8 cellular contexts compared by ENCODE assay signal in the genomic region with DNA sequence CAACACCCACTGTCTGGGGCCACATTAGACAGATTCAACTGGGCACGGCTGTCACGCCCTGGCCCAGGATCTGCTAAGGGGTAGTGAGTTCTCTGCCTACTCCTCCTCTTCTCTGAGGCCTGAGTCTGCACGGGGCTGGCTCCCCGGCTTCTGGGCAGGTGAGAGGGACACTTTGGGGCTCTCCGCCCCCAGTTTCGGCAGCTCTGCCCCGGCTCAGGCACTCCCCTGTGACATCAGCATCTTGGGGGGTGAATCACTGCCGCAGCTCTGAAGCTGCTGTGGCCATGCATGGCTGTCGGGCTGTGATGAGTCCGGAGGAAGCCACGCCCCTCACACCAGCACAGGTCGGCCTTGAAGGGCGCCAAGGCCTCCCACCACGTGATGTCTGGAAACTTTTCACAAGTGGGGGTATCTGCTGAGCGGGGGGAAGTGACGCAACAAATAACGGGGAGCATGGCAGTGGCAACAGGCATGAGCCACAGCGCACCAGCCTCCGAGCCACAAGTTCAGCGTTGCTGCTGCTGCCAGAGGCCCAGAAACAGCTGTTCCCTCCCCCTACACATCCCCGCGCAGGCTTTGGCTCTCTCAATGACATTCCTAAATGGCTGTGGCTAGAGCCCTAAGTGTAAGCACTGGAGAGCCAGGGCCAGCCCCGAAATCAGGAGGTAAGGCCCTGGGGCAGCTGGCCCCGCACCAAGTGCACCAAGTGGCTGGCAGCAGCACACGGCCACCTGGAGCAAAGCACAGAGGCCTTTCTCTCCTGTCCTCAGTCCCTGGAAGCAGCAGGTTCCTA. TPM values are rescaled to one million over a fixed set of nuclear protein-coding genes. Genes with fewer than 3 reads are reported as not detected.
A peak's percentile ranks its signal among the peaks of the same experiment; 100 is the strongest.
DNase-seq lines count a peak whose midpoint lies in the region; ATAC-seq and TF ChIP-seq lines count a peak whose summit lies in the region.

No MANE protein-coding gene starts in this region.

- POLR2A ChIA-PET in HEK293T (lab: Yijun Ruan, JAX) = no interaction called here

- no peaks in the 10 kb centered on the region for H3K9me3 ChIP-seq in left lung

- peak overlapping the region; percentile 89 to 94 for H3K27ac ChIP-seq in left lung

- H3K4me3 ChIP-seq in left lung = peak overlapping the region in 1 of 2 donors; percentile 1

- peaks cover 58 to 72% of the 10 kb centered on the region in 2 donors for H3K4me1 ChIP-seq in left lung

- peak overlapping the region; percentile 72 for H3K4me3 Mint-ChIP-seq in central memory CD8-positive, alpha-beta T cell

- peaks cover 0 to 36% of the 10 kb centered on the region in 2 donors for H3K36me3 ChIP-seq in left lung

- no peaks in the 10 kb centered on the region for H3K27me3 ChIP-seq in left lung

- H3K27me3 Mint-ChIP-seq in central memory CD8-positive, alpha-beta T cell = no peaks in the 10 kb centered on the region

- ATAC-seq in GM19043 (IDR thresholded peaks at IDR 0.05; ENCODE audit: low read depth, unreplicated experiment) (peak; percentile 79), HG03432 (IDR thresholded peaks at IDR 0.05; ENCODE audit: unreplicated experiment) (peak; percentile 76), left lung (peak; percentile 84), GM21423 (IDR thresholded peaks at IDR 0.05; ENCODE audit: unreplicated experiment) (no peak)
- peak; percentile 94 for ATAC-seq in central memory CD8-positive, alpha-beta T cell (replicated peaks; ENCODE audit: extremely low read depth, poor library complexity, severe bottlenecking)

- peak; percentile 85 to 90 for DNase-seq in activated CD4-positive, alpha-beta T cell treated with anti-CD3 and anti-CD28 coated beads for 4 hours
- DNase-seq in central memory CD8-positive, alpha-beta T cell (ENCODE audit: low spot score in 2 of 2) = peak; percentile 78 to 96
- DNase-seq in left lung = peak; percentile 92 to 94
- peak; percentile 79 to 81 for DNase-seq in stimulated activated CD4-positive, alpha-beta T cell treated with anti-CD3 and anti-CD28 coated beads, Interleukin-2, amount 100 ng/mL, for 48 hours
- DNase-seq in HEK293T (ENCODE audit: extremely low spot score) = no peak

- intact Hi-C loops in left lung (cut with DNase I) = no loop called here

- peaks cover 17% of the 10 kb centered on the region for H3K36me3 Mint-ChIP-seq in central memory CD8-positive, alpha-beta T cell (ENCODE audit: insufficient read depth)

- H3K27ac Mint-ChIP-seq in central memory CD8-positive, alpha-beta T cell (ENCODE audit: low read depth) = peak overlapping the region; percentile 94

- CTCF ChIA-PET in HEK293T (lab: Yijun Ruan, JAX) = no interaction called here

- no peak for TF ChIP-seq CTCF in left lung (IDR thresholded peaks at IDR 0.05)

- H3K9me3 Mint-ChIP-seq in central memory CD8-positive, alpha-beta T cell = no peaks in the 10 kb centered on the region

- peaks cover 58% of the 10 kb centered on the region for H3K4me1 Mint-ChIP-seq in central memory CD8-positive, alpha-beta T cell

TF ChIP-seq in HEK293T, 16 proteins besides CTCF, POLR2A, EP300 and RAD21:
- TF ChIP-seq ELF4 (IDR thresholded peaks at IDR 0.05) (no peak), LEF1 (IDR thresholded peaks at IDR 0.05; ENCODE audit: borderline replicate concordance) (no peak), SUZ12 (IDR thresholded peaks at IDR 0.05) (no peak), FOXK2 (IDR thresholded peaks at IDR 0.05) (no peak), L3MBTL2 (conservative IDR thresholded peaks at IDR 0.05) (no peak), NFRKB (IDR thresholded peaks at IDR 0.05) (no peak), ZNF384 (IDR thresholded peaks at IDR 0.05) (no peak), CTBP1 (IDR thresholded peaks at IDR 0.05; ENCODE audit: borderline replicate concordance) (no peak), SP1 (IDR thresholded peaks at IDR 0.05) (no peak), TARDBP (IDR thresholded peaks at IDR 0.05) (no peak), BHLHE40 (IDR thresholded peaks at IDR 0.05; ENCODE audit: borderline replicate concordance) (no peak)
- TF ChIP-seq, protein P1, sequence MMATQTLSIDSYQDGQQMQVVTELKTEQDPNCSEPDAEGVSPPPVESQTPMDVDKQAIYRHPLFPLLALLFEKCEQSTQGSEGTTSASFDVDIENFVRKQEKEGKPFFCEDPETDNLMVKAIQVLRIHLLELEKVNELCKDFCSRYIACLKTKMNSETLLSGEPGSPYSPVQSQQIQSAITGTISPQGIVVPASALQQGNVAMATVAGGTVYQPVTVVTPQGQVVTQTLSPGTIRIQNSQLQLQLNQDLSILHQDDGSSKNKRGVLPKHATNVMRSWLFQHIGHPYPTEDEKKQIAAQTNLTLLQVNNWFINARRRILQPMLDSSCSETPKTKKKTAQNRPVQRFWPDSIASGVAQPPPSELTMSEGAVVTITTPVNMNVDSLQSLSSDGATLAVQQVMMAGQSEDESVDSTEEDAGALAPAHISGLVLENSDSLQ (IDR thresholded peaks at IDR 0.05) = no peak
TF ChIP-seq in HEK293T: peak in this region for 0.

RNA-seq across cellular contexts. Expression of a gene that starts 26.3 kb away (rescaled TPM):
- total RNA-seq in left lung = 10 to 100 TPM; 31.2 to 39.9 TPM

RNA-seq across cellular contexts. Expression of a gene that starts 54.4 kb away (rescaled TPM):
- not detected for total RNA-seq in left lung
